ENCODE assay signal across 34 cellular contexts in the genomic region with DNA sequence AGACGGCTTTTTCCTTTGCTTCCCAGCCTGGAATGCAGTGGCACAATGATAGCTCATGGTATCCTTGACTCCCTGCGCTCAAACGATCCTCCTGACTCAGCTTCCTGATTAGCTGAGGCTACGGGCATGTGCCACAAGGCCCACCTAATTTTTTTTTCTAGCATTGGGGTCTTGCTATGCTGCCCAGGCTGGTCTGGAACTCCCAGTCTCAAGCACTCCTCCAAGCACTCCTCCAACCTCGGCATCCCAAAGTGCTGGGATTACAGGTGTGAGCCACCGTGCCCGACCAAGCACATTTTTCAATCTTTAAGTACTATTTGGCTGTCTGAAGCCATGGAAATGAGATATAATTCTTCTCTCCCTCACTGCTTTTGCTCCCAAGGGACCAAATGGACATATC. TPM values are rescaled to one million over a fixed set of nuclear protein-coding genes. Genes with fewer than 3 reads are reported as not detected.
"Had no signal": no experiment of that assay in that cellular context is flagged by ENCODE, and none has a peak within 500 bp of the region (broad histone marks: within the 10 kb centered on the region; RNA-seq: fewer than 3 reads in every experiment).

No MANE protein-coding gene starts in this region.

- H3K9me3 Mint-ChIP-seq: activated CD4-positive, alpha-beta memory T cell treated with anti-CD3 and anti-CD28 coated beads for 36 hours; activated CD4-positive, alpha-beta T cell treated with anti-CD3 and anti-CD28 coated beads, Interleukin-2, amount 10 ng/mL, durations not matched to agents 24 days and 14 days; activated naive CD8-positive, alpha-beta T cell treated with anti-CD3 and anti-CD28 coated beads for 36 hours; central memory CD8-positive, alpha-beta T cell had no signal

- H3K4me3 Mint-ChIP-seq: activated CD4-positive, alpha-beta memory T cell treated with anti-CD3 and anti-CD28 coated beads for 36 hours; activated naive CD8-positive, alpha-beta T cell treated with anti-CD3 and anti-CD28 coated beads for 36 hours had no signal

- H3K36me3 ChIP-seq: ascending aorta, cardiac muscle cell, Peyer's patch, SJSA1, WERI-Rb-1 had no signal

- DNase-seq: activated CD4-positive, alpha-beta memory T cell treated with anti-CD3 and anti-CD28 coated beads for 36 hours; activated CD4-positive, alpha-beta T cell treated with anti-CD3 and anti-CD28 coated beads, Interleukin-2, amount 10 ng/mL, durations not matched to agents 24 days and 14 days; activated CD8-positive, alpha-beta memory T cell treated with anti-CD3 and anti-CD28 coated beads, Interleukin-2, amount 50 U/mL, for 4 hours; activated effector memory CD4-positive, alpha-beta T cell treated with Interleukin-2 at 50 U/mL for 16 hours; activated naive CD4-positive, alpha-beta T cell; activated naive CD4-positive, alpha-beta T cell treated with anti-CD3 and anti-CD28 coated beads, Interleukin-2, amount 50 U/mL, for 16 hours; activated naive CD8-positive, alpha-beta T cell treated with anti-CD3 and anti-CD28 coated beads for 36 hours; activated T-cell treated with anti-CD3 and anti-CD28 coated beads, Interleukin-2, amount 50 U/mL, for 48 hours; amygdala; KG1; MM.1S; MV-4-11; NCI-H1092; NCI-H1436 treated with DMSO at 0.1 percent for 48 hours; NCI-H1694 treated with DMSO at 0.1 percent for 48 hours; NCI-H2029; NCI-H345; NCI-H524 treated with DMSO at 0.1 percent for 48 hours; NCI-H748 treated with DMSO at 0.1 percent for 48 hours; NK-92 treated with Interleukin-12 subunit alpha and Interleukin-12 subunit beta, amount 100 ng/mL, for 24 hours; PC-3; Peyer's patch; RPMI8226; SHP77 treated with DMSO at 0.1 percent for 48 hours; T-helper 1 cell; T1000; WERI-Rb-1 had no signal

- H3K27ac Mint-ChIP-seq: activated CD4-positive, alpha-beta memory T cell treated with anti-CD3 and anti-CD28 coated beads for 36 hours; activated CD4-positive, alpha-beta T cell treated with anti-CD3 and anti-CD28 coated beads, Interleukin-2, amount 10 ng/mL, durations not matched to agents 24 days and 14 days; activated naive CD8-positive, alpha-beta T cell treated with anti-CD3 and anti-CD28 coated beads for 36 hours had no signal

- H3K4me3 ChIP-seq: ascending aorta, cardiac muscle cell, Peyer's patch, SJSA1 had no signal

- ATAC-seq: PC-3, SK-N-SH treated with all-trans-retinoic acid at 6 μM for 48 hours had no signal

- H3K27ac ChIP-seq: ascending aorta, cardiac muscle cell, Peyer's patch, SJSA1, WERI-Rb-1 had no signal

- H3K4me1 ChIP-seq: SJSA1 had no signal

- H3K9me3 ChIP-seq: ascending aorta, Peyer's patch, SJSA1 had no signal

- H3K27me3 Mint-ChIP-seq: activated CD4-positive, alpha-beta memory T cell treated with anti-CD3 and anti-CD28 coated beads for 36 hours; activated naive CD8-positive, alpha-beta T cell treated with anti-CD3 and anti-CD28 coated beads for 36 hours; central memory CD8-positive, alpha-beta T cell had no signal

- H3K36me3 Mint-ChIP-seq: activated CD4-positive, alpha-beta memory T cell treated with anti-CD3 and anti-CD28 coated beads for 36 hours; activated naive CD8-positive, alpha-beta T cell treated with anti-CD3 and anti-CD28 coated beads for 36 hours had no signal

- H3K27me3 ChIP-seq: ascending aorta, cardiac muscle cell, Peyer's patch had no signal

RNA-seq across cellular contexts. Expression of a gene that starts 58.7 kb away (rescaled TPM):
- total RNA-seq: activated CD4-positive, alpha-beta memory T cell treated with anti-CD3 and anti-CD28 coated beads for 36 hours; activated CD4-positive, alpha-beta T cell treated with anti-CD3 and anti-CD28 coated beads, Interleukin-2, amount 10 ng/mL, durations not matched to agents 24 days and 14 days; ascending aorta; NCI-H460; SJSA1; T-helper 2 cell treated with Interferon-gamma antibody and Interleukin-4, amounts not matched to agents 100 ng/mL and 5 ng/mL, for 36 hours had no signal
